Comparison of ENCODE assay signal across 9 cellular contexts in genomic region chr6:111668410-111668809, GRCh38.
DNase-seq lines count a peak whose midpoint lies in the region; ATAC-seq and TF ChIP-seq lines count a peak whose summit lies in the region.
"Had no signal": no experiment of that assay in that cellular context is flagged by ENCODE, and none has a peak within 500 bp of the region (broad histone marks: within the 10 kb centered on the region; RNA-seq: fewer than 3 reads in every experiment).

No MANE protein-coding gene starts in this region.

- DNase-seq in DND-41 (no peak), SK-N-SH (peak; percentile 42), fibroblast of villous mesenchyme (ENCODE audit: low read depth) (no peak), neuronal stem cell (ENCODE audit: low spot score) (no peak), NCI-H226 (no peak), germinal center (ENCODE audit: low spot score) (no peak)
- DNase-seq: activated naive CD4-positive, alpha-beta T cell treated with anti-CD3 and anti-CD28 coated beads, Interleukin-2, amount 50 U/mL, for 16 hours had no signal

- H2AFZ ChIP-seq in DND-41 (ENCODE audit: low read depth, low read length) = no peak overlapping the region
- H2AFZ ChIP-seq in SK-N-SH (ENCODE audit: low read depth) = no peak overlapping the region
- no peak overlapping the region for H2AFZ ChIP-seq in neuronal stem cell (ENCODE audit: low read length)

- H4K8ac ChIP-seq in neuronal stem cell (ENCODE audit: low read depth, low read length) = no peak overlapping the region

- no peak overlapping the region for H2AK5ac ChIP-seq in neuronal stem cell (ENCODE audit: low read depth, low read length)

- H4K20me1 ChIP-seq in DND-41 (ENCODE audit: insufficient read depth, low read length) (peaks cover 6% of the 10 kb centered on the region; the same call in 1 of the 2 replicates), SK-N-SH (ENCODE audit: insufficient read depth) (no peaks in the 10 kb centered on the region)

- H3K14ac ChIP-seq in neuronal stem cell (ENCODE audit: low read length) = no peak overlapping the region

- 92% methylated on average over 5 of the region's 5 CpGs for WGBS in SK-N-SH (ENCODE audit: low lambda C conversion rate)
- WGBS in neuronal stem cell (ENCODE audit: extremely low coverage in 2 of 2, insufficient read length in 2 of 2, insufficient replicate concordance in 1 of 2), 2 donors = no CpG with 5 or more reads among the region's 5 CpGs

- H3K79me1 ChIP-seq in neuronal stem cell (ENCODE audit: low read depth, low read length) = peaks cover 4% of the 10 kb centered on the region

- H2BK12ac ChIP-seq in neuronal stem cell (ENCODE audit: low read length) = no peak overlapping the region

- no peak overlapping the region for H3K4me2 ChIP-seq in DND-41 (ENCODE audit: insufficient read depth, low read length)
- H3K4me2 ChIP-seq in SK-N-SH = no peak overlapping the region
- no peak overlapping the region for H3K4me2 ChIP-seq in neuronal stem cell (ENCODE audit: insufficient read depth, low read length, poor library complexity, severe bottlenecking)

- H3K4ac ChIP-seq in neuronal stem cell (ENCODE audit: low read length) = no peak overlapping the region

- H2BK120ac ChIP-seq in neuronal stem cell (ENCODE audit: low read depth, low read length) = no peak overlapping the region

- no peak overlapping the region for H4K91ac ChIP-seq in neuronal stem cell (ENCODE audit: low read depth, low read length, poor library complexity)

- H3K4me1 ChIP-seq in DND-41 (ENCODE audit: insufficient read depth, low read length) (no peaks in the 10 kb centered on the region), SK-N-SH (ENCODE audit: control insufficient read depth in 1 of 2, insufficient read depth in 2 of 2, low read depth in 1 of 2, low read length in 1 of 2) (peaks cover 0 to 16% of the 10 kb centered on the region in 2 experiments; a peak in 2 of 4 replicates), neuronal stem cell (ENCODE audit: control insufficient read depth in 2 of 2, insufficient read depth in 1 of 2, low read depth in 1 of 2, low read length in 2 of 2) (peaks cover 17 to 23% of the 10 kb centered on the region in 2 donors)

- no peak overlapping the region for H3K23ac ChIP-seq in neuronal stem cell (ENCODE audit: low read depth, low read length, poor library complexity)

- H3K79me2 ChIP-seq in DND-41 (ENCODE audit: insufficient read depth, low read length) (no peaks in the 10 kb centered on the region), SK-N-SH (ENCODE audit: insufficient read depth) (no peaks in the 10 kb centered on the region)

- H3K27ac ChIP-seq in DND-41 (ENCODE audit: low read length) (no peak overlapping the region), SK-N-SH (ENCODE audit: low read depth in 2 of 2, low read length in 1 of 2) (peak overlapping the region in 1 of 2 experiments; percentile 11; a peak in 1 of 4 replicates), neuronal stem cell (replicated peaks; ENCODE audit: low read length) (no peak overlapping the region)

- TF ChIP-seq EP300 in SK-N-SH (IDR thresholded peaks at IDR 0.05; ENCODE audit: borderline replicate concordance in 1 of 2, low read depth in 1 of 2, low read length in 1 of 2) = no peak

- TF ChIP-seq CTCF in DND-41 (IDR thresholded peaks at IDR 0.05; ENCODE audit: borderline replicate concordance, extremely low read depth, low read length, poor library complexity, severe bottlenecking) (peak; percentile 31), SK-N-SH (IDR thresholded peaks at IDR 0.05) (peak; percentile 41), fibroblast of villous mesenchyme (IDR thresholded peaks at IDR 0.05; ENCODE audit: insufficient read depth, low read depth, low read length) (peak; percentile 38)

- H2BK5ac ChIP-seq in neuronal stem cell (ENCODE audit: low read length) = no peak overlapping the region

- H3K9me2 ChIP-seq in SK-N-SH = no peaks in the 10 kb centered on the region

- H3F3A ChIP-seq in SK-N-SH (replicated peaks; ENCODE audit: insufficient read depth) = no peaks in the 10 kb centered on the region

- CTCF ChIA-PET in SK-N-SH (lab: Yijun Ruan, JAX) = interaction anchor here (1.2 to 1.9 kb wide), 4 partner anchors 9 to 25 kb away, joined by 3 to 6 read pairs (median 4); no protein-coding TSS in a partner anchor

- H3K4me3 ChIP-seq in DND-41 (ENCODE audit: low read depth in 1 of 2, low read length in 2 of 2) = no peak overlapping the region
- H3K4me3 ChIP-seq in SK-N-SH (ENCODE audit: low read depth in 2 of 2, low read length in 1 of 2) = no peak overlapping the region
- no peak overlapping the region for H3K4me3 ChIP-seq in fibroblast of villous mesenchyme (ENCODE audit: low read depth, low read length)
- H3K4me3 ChIP-seq in neuronal stem cell (ENCODE audit: low read length in 2 of 2) = no peak overlapping the region

- H3K9me3 ChIP-seq in DND-41 (ENCODE audit: insufficient read depth, low read length, severe bottlenecking) (no peaks in the 10 kb centered on the region), SK-N-SH (no peaks in the 10 kb centered on the region), neuronal stem cell (replicated peaks in 1 of 2; ENCODE audit: control insufficient read depth in 2 of 2, insufficient read depth in 1 of 2, low read depth in 1 of 2, low read length in 2 of 2) (no peaks in the 10 kb centered on the region)

- H3K9ac ChIP-seq in DND-41 (ENCODE audit: low read depth, low read length) = no peak overlapping the region
- no peak overlapping the region for H3K9ac ChIP-seq in SK-N-SH
- H3K9ac ChIP-seq in neuronal stem cell (ENCODE audit: low read depth, low read length, poor library complexity) = no peak overlapping the region

- POLR2A ChIA-PET in SK-N-SH (lab: Yijun Ruan, JAX) = no interaction called here

- H2BK15ac ChIP-seq in neuronal stem cell (ENCODE audit: low read length) = no peak overlapping the region

- H3K27me3 ChIP-seq in DND-41 (ENCODE audit: insufficient read depth, low read length, poor library complexity) (no peaks in the 10 kb centered on the region), SK-N-SH (ENCODE audit: insufficient read depth) (no peaks in the 10 kb centered on the region), neuronal stem cell (ENCODE audit: control insufficient read depth in 3 of 3, insufficient read depth in 3 of 3, low read depth in 1 of 3, low read length in 3 of 3) (no peaks in the 10 kb centered on the region)

- ATAC-seq in DND-41 (ENCODE audit: insufficient read depth, low read depth) (peak; percentile 42; the same call in 1 of the 3 replicates), GM19452 (IDR thresholded peaks at IDR 0.05; ENCODE audit: unreplicated experiment) (no peak), GM21723 (IDR thresholded peaks at IDR 0.05; ENCODE audit: unreplicated experiment) (no peak)

- no peak for TF ChIP-seq RAD21 in SK-N-SH (IDR thresholded peaks at IDR 0.05; ENCODE audit: low read length)

- peaks cover 70% of the 10 kb centered on the region for H3K36me3 ChIP-seq in DND-41 (ENCODE audit: insufficient read depth, low read length)
- H3K36me3 ChIP-seq in SK-N-SH (replicated peaks in 1 of 2; ENCODE audit: control insufficient read depth in 1 of 2, insufficient read depth in 2 of 2, low read length in 1 of 2) = peaks cover 10 to 15% of the 10 kb centered on the region in 2 experiments
- peaks cover 9 to 88% of the 10 kb centered on the region in 2 donors for H3K36me3 ChIP-seq in neuronal stem cell (replicated peaks in 1 of 2; ENCODE audit: control insufficient read depth in 2 of 2, insufficient read depth in 2 of 2, low read length in 2 of 2)

- H3K18ac ChIP-seq in neuronal stem cell (ENCODE audit: low read length) = peak overlapping the region; percentile 40

TF ChIP-seq in SK-N-SH, 30 proteins besides CTCF, POLR2A, EP300 and RAD21 (continues in another document):
- TF ChIP-seq YY1 (IDR thresholded peaks at IDR 0.05; ENCODE audit: low read depth) (no peak), NFIC (IDR thresholded peaks at IDR 0.05; ENCODE audit: borderline replicate concordance) (no peak), CHD2 (IDR thresholded peaks at IDR 0.05; ENCODE audit: low read length, partially characterized antibody) (no peak), SIN3A (IDR thresholded peaks at IDR 0.05; ENCODE audit: borderline replicate concordance, low read depth, low read length) (no peak), ZBTB33 (IDR thresholded peaks at IDR 0.05; ENCODE audit: borderline replicate concordance, low read depth) (no peak), POLR2AphosphoS5 (IDR thresholded peaks at IDR 0.05; ENCODE audit: low read depth, low read length) (no peak), TEAD4 (IDR thresholded peaks at IDR 0.05; ENCODE audit: borderline replicate concordance, insufficient read depth) (no peak), FOSL2 (IDR thresholded peaks at IDR 0.05; ENCODE audit: borderline replicate concordance, low read depth) (no peak), JUND (IDR thresholded peaks at IDR 0.05) (no peak), GABPA (IDR thresholded peaks at IDR 0.05; ENCODE audit: low read depth) (no peak), GATA2 (CRISPR knock-in tag; IDR thresholded peaks at IDR 0.05) (no peak), RFX5 (IDR thresholded peaks at IDR 0.05; ENCODE audit: low read length) (no peak), FOXJ3 (CRISPR knock-in tag; IDR thresholded peaks at IDR 0.05) (no peak), RCOR1 (IDR thresholded peaks at IDR 0.05; ENCODE audit: low read length) (no peak), MXI1 (IDR thresholded peaks at IDR 0.05; ENCODE audit: low read depth, low read length) (no peak)
